In the genomic region with DNA sequence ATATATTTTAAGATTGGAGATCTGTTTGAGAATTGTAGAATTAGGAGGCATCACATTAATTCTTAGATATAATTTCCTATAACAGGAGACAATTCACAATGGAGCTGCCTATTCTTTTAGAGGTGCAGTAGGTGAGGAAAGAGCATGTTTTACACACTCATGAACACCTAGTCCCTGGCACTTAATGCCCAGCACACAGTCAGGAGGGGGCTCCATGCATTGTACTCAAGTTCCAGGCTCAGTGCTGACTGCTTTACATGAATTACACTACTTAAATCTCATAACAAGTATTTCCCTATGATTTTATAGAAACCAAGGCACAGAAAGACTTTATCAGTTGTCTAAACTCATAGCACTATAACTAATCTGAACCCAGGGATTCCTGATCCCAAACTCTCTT, we compare ENCODE assay signal across 9 cellular contexts. TPM values are rescaled to one million over a fixed set of nuclear protein-coding genes. Genes with fewer than 3 reads are reported as not detected.
A peak's percentile ranks its signal among the peaks of the same experiment; 100 is the strongest.
DNase-seq lines count a peak whose midpoint lies in the region; ATAC-seq and TF ChIP-seq lines count a peak whose summit lies in the region.
"Had no signal": no experiment of that assay in that cellular context is flagged by ENCODE, and none has a peak within 500 bp of the region (broad histone marks: within the 10 kb centered on the region; RNA-seq: fewer than 3 reads in every experiment).

No MANE protein-coding gene starts in this region.

- H3K4me3 Mint-ChIP-seq in activated T-helper 2 cell treated with anti-CD3 and anti-CD28 coated beads, Interferon-gamma antibody, Interleukin-2, Interleukin-4, amounts not matched to agents 10 μg/mL and 5 μg/mL and 100 μg/mL, durations not matched to agents 14 hours and 24 hours and 36 hours (ENCODE audit: low read depth), result peak overlapping the region; percentile 93

- TF ChIP-seq CTCF in cardiac muscle cell (IDR thresholded peaks at IDR 0.05; ENCODE audit: low read depth, low read length) (no peak), liver (IDR thresholded peaks at IDR 0.05; ENCODE audit: low read depth, low read length, missing input control) (no peak), uterus (IDR thresholded peaks at IDR 0.05) (no peak)

- peaks cover 20% of the 10 kb centered on the region for H3K9me3 Mint-ChIP-seq in activated T-helper 2 cell treated with anti-CD3 and anti-CD28 coated beads, Interferon-gamma antibody, Interleukin-2, Interleukin-4, amounts not matched to agents 10 μg/mL and 5 μg/mL and 100 μg/mL, durations not matched to agents 14 hours and 24 hours and 36 hours

- H3K27me3 ChIP-seq in cardiac muscle cell (no peaks in the 10 kb centered on the region), liver (ENCODE audit: control insufficient read depth in 4 of 4, insufficient read depth in 4 of 4, low read length in 3 of 4) (no peaks in the 10 kb centered on the region), uterus (no peaks in the 10 kb centered on the region)

- H3K4me3 ChIP-seq in cardiac muscle cell, result peak overlapping the region; percentile 6
- peak overlapping the region; percentile 77 to 93 (median 90) for H3K4me3 ChIP-seq in liver (ENCODE audit: low read depth in 1 of 3, low read length in 3 of 3)
- H3K4me3 ChIP-seq in uterus, result peak overlapping the region in 1 of 2 donors; percentile 52

- DNase-seq in cardiac muscle cell (ENCODE audit: low read depth in 1 of 2, low spot score in 1 of 2) (no peak), left ventricle myocardium superior (no peak), uterus (no peak), NCI-H524 treated with DMSO at 0.1 percent for 48 hours (lab: John Stamatoyannopoulos, UW) (no peak)
- no peak for DNase-seq in activated T-helper 2 cell treated with anti-CD3 and anti-CD28 coated beads, Interferon-gamma antibody, Interleukin-2, Interleukin-4, amounts not matched to agents 10 μg/mL and 5 μg/mL and 100 μg/mL, durations not matched to agents 14 hours and 24 hours and 36 hours (ENCODE audit: low spot score)
- DNase-seq: WERI-Rb-1 had no signal

- peaks cover 52% of the 10 kb centered on the region for H3K36me3 Mint-ChIP-seq in activated T-helper 2 cell treated with anti-CD3 and anti-CD28 coated beads, Interferon-gamma antibody, Interleukin-2, Interleukin-4, amounts not matched to agents 10 μg/mL and 5 μg/mL and 100 μg/mL, durations not matched to agents 14 hours and 24 hours and 36 hours (ENCODE audit: low read depth)

- H3K27me3 Mint-ChIP-seq in activated T-helper 2 cell treated with anti-CD3 and anti-CD28 coated beads, Interferon-gamma antibody, Interleukin-2, Interleukin-4, amounts not matched to agents 10 μg/mL and 5 μg/mL and 100 μg/mL, durations not matched to agents 14 hours and 24 hours and 36 hours (ENCODE audit: low read depth), result no peaks in the 10 kb centered on the region

- peak overlapping the region; percentile 79 for H3K27ac Mint-ChIP-seq in activated T-helper 2 cell treated with anti-CD3 and anti-CD28 coated beads, Interferon-gamma antibody, Interleukin-2, Interleukin-4, amounts not matched to agents 10 μg/mL and 5 μg/mL and 100 μg/mL, durations not matched to agents 14 hours and 24 hours and 36 hours

- no peak for TF ChIP-seq RAD21 in liver (IDR thresholded peaks at IDR 0.05)

- intact Hi-C loops in left ventricle myocardium superior (cut with micrococcal nuclease), result no loop called here
- intact Hi-C loops in activated T-helper 2 cell treated with anti-CD3 and anti-CD28 coated beads, Interferon-gamma antibody, Interleukin-2, Interleukin-4, amounts not matched to agents 10 μg/mL and 5 μg/mL and 100 μg/mL, durations not matched to agents 14 hours and 24 hours and 36 hours (cut with micrococcal nuclease), result loop anchor here (2.0 kb wide), 3 partner anchors 18 to 42 kb away; a partner anchor contains a TSS
- intact Hi-C loops in uterus (cut with DNase I; ENCODE audit: low total_unique reads), result no loop called here

- TF ChIP-seq POLR2A in uterus (IDR thresholded peaks at IDR 0.05) (no peak), GM18505 (IDR thresholded peaks at IDR 0.05; ENCODE audit: borderline replicate concordance, extremely low read depth, insufficient read depth, insufficient read length) (no peak)

- H3K4me1 ChIP-seq in cardiac muscle cell (ENCODE audit: low read depth), result peaks cover 30% of the 10 kb centered on the region
- H3K4me1 ChIP-seq in liver (ENCODE audit: control insufficient read depth in 4 of 4, insufficient read depth in 4 of 4, low read length in 3 of 4), result peaks cover 4 to 15% (median 8%) of the 10 kb centered on the region in 4 donors
- no peaks in the 10 kb centered on the region for H3K4me1 ChIP-seq in uterus

- H3K9me3 ChIP-seq in cardiac muscle cell (ENCODE audit: low read depth), result no peaks in the 10 kb centered on the region
- no peaks in the 10 kb centered on the region for H3K9me3 ChIP-seq in liver (ENCODE audit: control insufficient read depth in 4 of 4, low read length in 3 of 4)
- no peaks in the 10 kb centered on the region for H3K9me3 ChIP-seq in uterus

- H3K27ac ChIP-seq in cardiac muscle cell (peak overlapping the region; percentile 83), liver (ENCODE audit: low read depth in 1 of 2, low read length in 2 of 2) (peak overlapping the region; percentile 85 to 91), uterus (peak overlapping the region; percentile 88 to 91)
- H3K27ac ChIP-seq: WERI-Rb-1 had no signal

- H3K4me1 Mint-ChIP-seq in activated T-helper 2 cell treated with anti-CD3 and anti-CD28 coated beads, Interferon-gamma antibody, Interleukin-2, Interleukin-4, amounts not matched to agents 10 μg/mL and 5 μg/mL and 100 μg/mL, durations not matched to agents 14 hours and 24 hours and 36 hours (ENCODE audit: low read depth), result peaks cover 43% of the 10 kb centered on the region

- H3K36me3 ChIP-seq in cardiac muscle cell, result no peaks in the 10 kb centered on the region
- peaks cover 2 to 6% (median 6%) of the 10 kb centered on the region in 4 donors for H3K36me3 ChIP-seq in liver (ENCODE audit: control insufficient read depth in 4 of 4, insufficient read depth in 3 of 4, low read depth in 1 of 4, low read length in 3 of 4)
- no peaks in the 10 kb centered on the region for H3K36me3 ChIP-seq in uterus
- H3K36me3 ChIP-seq: WERI-Rb-1 had no signal

- peak overlapping the region in 1 of 2 donors; percentile 95 for H3K9ac ChIP-seq in liver (ENCODE audit: low read depth in 1 of 2, low read length in 2 of 2)

- ATAC-seq in left ventricle myocardium superior (no peak), GM18505 (IDR thresholded peaks at IDR 0.05; ENCODE audit: unreplicated experiment) (no peak), HG02678 (IDR thresholded peaks at IDR 0.05; ENCODE audit: unreplicated experiment) (no peak)

RNA-seq across cellular contexts. Expression of a gene that starts 0.4 kb away (rescaled TPM):
- total RNA-seq in cardiac muscle cell (0.09 and 0.28 TPM in 2 replicates), left ventricle myocardium superior (7.4 TPM), liver (1 to 10 TPM; 2.0 to 8.8 TPM), uterus (10 to 100 TPM; 11.2 to 38.6 (median 20.5) TPM)
- polyA plus RNA-seq in cardiac muscle cell (not detected in 2 replicates), liver (1 to 10 TPM; 3.8 to 5.1 TPM)
- total RNA-seq in activated T-helper 2 cell treated with anti-CD3 and anti-CD28 coated beads, Interferon-gamma antibody, Interleukin-2, Interleukin-4, amounts not matched to agents 10 μg/mL and 5 μg/mL and 100 μg/mL, durations not matched to agents 14 hours and 24 hours and 36 hours, result 6.4 and 7.5 TPM in 2 replicates

RNA-seq across cellular contexts. Expression of a gene that starts 30.6 kb away (rescaled TPM):
- 15.1 and 18.6 TPM in 2 replicates for total RNA-seq in cardiac muscle cell
- 26.1 and 28.9 TPM in 2 replicates for polyA plus RNA-seq in cardiac muscle cell
- total RNA-seq in left ventricle myocardium superior, result 6.0 TPM
- 32.6 and 33.9 TPM in 2 replicates for total RNA-seq in activated T-helper 2 cell treated with anti-CD3 and anti-CD28 coated beads, Interferon-gamma antibody, Interleukin-2, Interleukin-4, amounts not matched to agents 10 μg/mL and 5 μg/mL and 100 μg/mL, durations not matched to agents 14 hours and 24 hours and 36 hours
- total RNA-seq in liver, result 10 to 100 TPM in 1 of 2 donors, 1 to 10 TPM in 1; 9.4 to 12.0 TPM
- 10 to 100 TPM in 1 of 2 donors, 1 to 10 TPM in 1; 9.0 to 12.0 TPM for polyA plus RNA-seq in liver
- total RNA-seq in uterus, result 10 to 100 TPM in 3 of 4 donors, 1 to 10 TPM in 1; 8.5 to 36.3 (median 27.8) TPM

RNA-seq across cellular contexts. Expression of a gene that starts 30.6 kb away (rescaled TPM):
- total RNA-seq in cardiac muscle cell (17.7 and 21.8 TPM in 2 replicates), left ventricle myocardium superior (10.0 TPM), liver (10 to 100 TPM in 1 of 2 donors, 1 to 10 TPM in 1; 5.8 to 11.2 TPM), uterus (10 to 100 TPM; 20.0 to 27.1 (median 22.5) TPM)
- polyA plus RNA-seq in cardiac muscle cell (14.1 and 21.1 TPM in 2 replicates), liver (1 to 10 TPM; 3.4 to 7.2 TPM)
- total RNA-seq in activated T-helper 2 cell treated with anti-CD3 and anti-CD28 coated beads, Interferon-gamma antibody, Interleukin-2, Interleukin-4, amounts not matched to agents 10 μg/mL and 5 μg/mL and 100 μg/mL, durations not matched to agents 14 hours and 24 hours and 36 hours, result 27.8 and 28.7 TPM in 2 replicates

RNA-seq across cellular contexts. Expression of a gene that starts 42.0 kb away (rescaled TPM):
- 1.8 and 2.7 TPM in 2 replicates for total RNA-seq in cardiac muscle cell
- 1.6 and 2.4 TPM in 2 replicates for polyA plus RNA-seq in cardiac muscle cell
- 6.1 TPM for total RNA-seq in left ventricle myocardium superior
- total RNA-seq in activated T-helper 2 cell treated with anti-CD3 and anti-CD28 coated beads, Interferon-gamma antibody, Interleukin-2, Interleukin-4, amounts not matched to agents 10 μg/mL and 5 μg/mL and 100 μg/mL, durations not matched to agents 14 hours and 24 hours and 36 hours, result 35.3 and 40.0 TPM in 2 replicates
- 10 to 100 TPM in 1 of 2 donors, 1 to 10 TPM in 1; 9.1 to 23.5 TPM for total RNA-seq in liver
- 10 to 100 TPM; 16.6 to 72.6 TPM for polyA plus RNA-seq in liver
- 10 to 100 TPM; 57.9 to 86.6 (median 78.5) TPM for total RNA-seq in uterus
